8 cellular contexts compared by ENCODE assay signal in the genomic region with DNA sequence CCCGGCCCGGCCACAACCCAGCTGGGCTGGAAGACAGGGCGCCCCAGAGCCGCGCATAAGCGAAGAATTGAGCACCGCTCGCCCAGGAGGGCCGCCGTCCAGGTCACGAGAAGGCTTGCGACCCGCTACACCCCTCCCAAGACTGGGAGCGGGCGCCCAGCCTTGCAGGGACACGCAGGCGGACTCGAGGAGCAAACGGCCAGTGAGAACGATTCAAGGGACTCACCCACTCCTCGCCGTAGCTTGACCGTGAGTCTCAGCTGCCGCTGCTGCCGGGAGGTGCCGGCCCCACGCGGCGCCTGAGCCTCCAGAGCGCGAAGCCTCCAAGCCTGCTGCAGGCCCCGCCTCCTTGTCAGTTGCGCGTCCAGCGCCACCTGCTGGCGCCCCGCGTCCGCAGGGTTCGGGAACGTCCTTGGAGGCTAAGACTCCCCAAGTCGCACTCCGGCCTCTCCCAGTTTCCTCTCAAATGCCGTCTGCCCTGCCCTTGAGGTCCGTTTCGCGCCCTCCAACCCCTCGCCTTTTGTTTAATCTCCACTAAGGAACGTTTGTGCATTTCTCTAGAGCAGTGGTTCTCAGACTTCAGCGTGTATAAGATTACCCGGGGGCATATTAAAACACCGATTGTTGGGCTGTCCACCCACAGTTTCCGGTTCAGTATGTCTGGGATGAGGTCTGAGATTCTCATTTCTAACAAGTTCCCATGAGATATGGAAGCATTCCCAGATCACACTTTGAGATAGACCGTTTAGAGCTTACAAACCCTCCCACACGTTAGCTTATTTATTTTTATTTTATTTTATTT. TPM values are rescaled to one million over a fixed set of nuclear protein-coding genes. Genes with fewer than 3 reads are reported as not detected.
DNase-seq lines count a peak whose midpoint lies in the region; ATAC-seq and TF ChIP-seq lines count a peak whose summit lies in the region.
"Not testable (repeated sequence)": the region's sequence is repeated elsewhere in the genome, so short reads cannot be mapped to it uniquely, and the experiment has no call there.

TSS of gene STEAP1B (minus strand) at position 301 of the 802 bp plus-strand sequence. CDS start 5,333 bp downstream, outside the sequence.

- H3K27me3 ChIP-seq in H7 (ENCODE audit: control insufficient read depth, insufficient read depth, low read length); SU-DHL-6 (ENCODE audit: low read length): not testable (repeated sequence)
- peaks cover 0 to 25% (median 5%) of the 10 kb centered on the region in 3 donors for H3K27me3 ChIP-seq in stomach

- peak; percentile 54 for DNase-seq in ELR (ENCODE audit: low read depth)
- DNase-seq in H7: peak; percentile 89
- DNase-seq in activated naive CD8-positive, alpha-beta T cell treated with anti-CD3 and anti-CD28 coated beads for 36 hours: peak; percentile 86
- peak; percentile 76 to 97 (median 90) for DNase-seq in head of caudate nucleus
- peak; percentile 70 for DNase-seq in omental fat pad (ENCODE audit: low spot score)
- DNase-seq in stomach: peak; percentile 90

- H3K4me1 Mint-ChIP-seq in activated naive CD8-positive, alpha-beta T cell treated with anti-CD3 and anti-CD28 coated beads for 36 hours: not testable (repeated sequence)

- H3K4me3 Mint-ChIP-seq in activated naive CD8-positive, alpha-beta T cell treated with anti-CD3 and anti-CD28 coated beads for 36 hours: peak within 1 kb of the TSS; percentile 43

- intact Hi-C loops in head of caudate nucleus (cut with DNase I); stomach (cut with DNase I; ENCODE audit: low total_unique reads): not testable (repeated sequence)

- 8 to 18% (median 13%) methylated on average over 32 to 55 of the region's 55 CpGs for WGBS in stomach, 5 donors

- peak within 1 kb of the TSS; percentile 50 for H3K27ac ChIP-seq in KOPT-K1 (ENCODE audit: low read depth, low read length, poor library complexity, severe bottlenecking)
- H3K27ac ChIP-seq in SU-DHL-6 (ENCODE audit: low read depth, low read length); stomach: not testable (repeated sequence)

- TF ChIP-seq CTCF in SU-DHL-6 (IDR thresholded peaks at IDR 0.05; ENCODE audit: insufficient read depth, low read length, poor library complexity, severe bottlenecking): peak; percentile 57
- peak in 1 of 3 donors; percentile 38 for TF ChIP-seq CTCF in omental fat pad (IDR thresholded peaks at IDR 0.05)
- TF ChIP-seq CTCF in stomach (IDR thresholded peaks at IDR 0.05): peak in 5 of 7 experiments; percentile 28 to 88 (median 70)

- H3F3A ChIP-seq in SU-DHL-6 (ENCODE audit: insufficient read depth): not testable (repeated sequence)

- not testable (repeated sequence) for H3K79me2 ChIP-seq in SU-DHL-6 (ENCODE audit: insufficient read depth, low read length)

- not testable (repeated sequence) for H3K4me2 ChIP-seq in SU-DHL-6 (ENCODE audit: low read depth, low read length, poor library complexity, severe bottlenecking)

- TF ChIP-seq EP300 in stomach (IDR thresholded peaks at IDR 0.05): not testable (repeated sequence)

- H3K36me3 Mint-ChIP-seq in activated naive CD8-positive, alpha-beta T cell treated with anti-CD3 and anti-CD28 coated beads for 36 hours: not testable (repeated sequence)

- TF ChIP-seq POLR2A in stomach (IDR thresholded peaks at IDR 0.05): not testable (repeated sequence)

- H3K36me3 ChIP-seq in H7 (replicated peaks; ENCODE audit: control insufficient read depth, insufficient read depth, low read length); KOPT-K1 (ENCODE audit: insufficient read depth, low read length); SU-DHL-6 (ENCODE audit: low read length); stomach: not testable (repeated sequence)

- H4K20me1 ChIP-seq in SU-DHL-6 (ENCODE audit: low read depth, low read length): not testable (repeated sequence)

- not testable (repeated sequence) for H3K9me3 ChIP-seq in KOPT-K1 (ENCODE audit: insufficient read depth, low read length, poor library complexity, severe bottlenecking); SU-DHL-6 (ENCODE audit: insufficient read depth, low read length); stomach

- H3K27ac Mint-ChIP-seq in activated naive CD8-positive, alpha-beta T cell treated with anti-CD3 and anti-CD28 coated beads for 36 hours: not testable (repeated sequence)

- peaks cover 34% of the 10 kb centered on the region for H3K27me3 Mint-ChIP-seq in activated naive CD8-positive, alpha-beta T cell treated with anti-CD3 and anti-CD28 coated beads for 36 hours

- not testable (repeated sequence) for H2AFZ ChIP-seq in SU-DHL-6 (ENCODE audit: low read depth, low read length, severe bottlenecking)

- H3K9me3 Mint-ChIP-seq in activated naive CD8-positive, alpha-beta T cell treated with anti-CD3 and anti-CD28 coated beads for 36 hours: not testable (repeated sequence)

- not testable (repeated sequence) for H3K9me2 ChIP-seq in SU-DHL-6 (replicated peaks; ENCODE audit: insufficient read depth, low read length)

- H3K4me1 ChIP-seq in stomach: not testable (repeated sequence)

- not testable (repeated sequence) for H3K9ac ChIP-seq in SU-DHL-6 (ENCODE audit: low read length)

- H3K4me3 ChIP-seq in H7 (ENCODE audit: insufficient read depth, low read depth, low read length) (peak within 1 kb of the TSS; percentile 49), stomach (peak within 1 kb of the TSS; percentile 22 to 39 (median 31))
- not testable (repeated sequence) for H3K4me3 ChIP-seq in SU-DHL-6 (ENCODE audit: insufficient read depth, low read length, poor library complexity, severe bottlenecking)

- peak; percentile 82 for ATAC-seq in omental fat pad (ENCODE audit: low FRiP score)

RNA-seq across cellular contexts. Expression of gene STEAP1B, which starts in this region (rescaled TPM):
- 16.0 and 22.7 TPM in 2 replicates for total RNA-seq in H7 (2014; rRNA removed; shearing (Covaris generic))
- under 1 TPM in 1 of 2 experiments, not detected in 1; 0.18 TPM for total RNA-seq in activated naive CD8-positive, alpha-beta T cell treated with anti-CD3 and anti-CD28 coated beads for 36 hours
- total RNA-seq in omental fat pad (1 to 10 TPM in 3 of 4 donors, not detected in 1; 1.3 to 4.4 (median 2.0) TPM), stomach (1 to 10 TPM in 1 of 5 donors, not detected in 4; 1.6 TPM)
- under 1 TPM in 1 of 3 donors, not detected in 2; 0.13 TPM for polyA plus RNA-seq in stomach

Comparison
In these comparisons a context has a peak if more than half of its experiments do, and no peak if none do; other contexts are left out.
1. Peak in DNase-seq in activated naive CD8-positive, alpha-beta T cell treated with anti-CD3 and anti-CD28 coated beads for 36 hours; RNA of the gene not detected or under 1 TPM.